ENCODE assay signal across 8 cellular contexts in genomic region chr12:122399592-122400373, GRCh38. TPM values are rescaled to one million over a fixed set of nuclear protein-coding genes. Genes with fewer than 3 reads are reported as not detected.
DNase-seq lines count a peak whose midpoint lies in the region; ATAC-seq and TF ChIP-seq lines count a peak whose summit lies in the region.

No MANE protein-coding gene starts in this region.

- intact Hi-C loops in CD4-positive, alpha-beta T cell (cut with DNase I, micrococcal nuclease) = loop anchor here (1.0 to 10.0 kb wide), 6 partner anchors 21 to 355 kb away; partner anchors contain the start of gene DENR (in 2 of the 2)

- no peaks in the 10 kb centered on the region for H3K9me3 ChIP-seq in CD4-positive, alpha-beta T cell (ENCODE audit: control insufficient read depth, low read length)

- no peaks in the 10 kb centered on the region for H3K27me3 Mint-ChIP-seq in CD4-positive, alpha-beta T cell
- H3K27me3 Mint-ChIP-seq in HFFc6 (ENCODE audit: insufficient read depth) = peaks cover 2% of the 10 kb centered on the region; the same call in 1 of the 2 replicates
- H3K27me3 Mint-ChIP-seq in stimulated activated memory B cell treated with anti-CD40 and anti-IgM and Interleukin-4, amounts not matched to agents 10 μg/mL and 1 μg/mL and 100 μg/mL, for 72 hours = no peaks in the 10 kb centered on the region

- ATAC-seq in CD4-positive, alpha-beta T cell (ENCODE audit: poor library complexity) = peak; percentile 83
- no peak for ATAC-seq in stimulated activated memory B cell treated with anti-CD40 and anti-IgM and Interleukin-4, amounts not matched to agents 10 μg/mL and 1 μg/mL and 100 μg/mL, for 72 hours
- ATAC-seq in GM19035 (IDR thresholded peaks at IDR 0.05; ENCODE audit: unreplicated experiment) = no peak

- H3K4me3 Mint-ChIP-seq in CD4-positive, alpha-beta T cell = peak overlapping the region; percentile 72
- peak overlapping the region; percentile 87 for H3K4me3 Mint-ChIP-seq in HFFc6
- H3K4me3 Mint-ChIP-seq in stimulated activated memory B cell treated with anti-CD40 and anti-IgM and Interleukin-4, amounts not matched to agents 10 μg/mL and 1 μg/mL and 100 μg/mL, for 72 hours = peak overlapping the region; percentile 38

- peak; percentile 79 for TF ChIP-seq CTCF in CD4-positive, alpha-beta T cell (IDR thresholded peaks at IDR 0.05)
- peak; percentile 85 for TF ChIP-seq CTCF in HFFc6 (IDR thresholded peaks at IDR 0.05)

- no peaks in the 10 kb centered on the region for H3K9me3 Mint-ChIP-seq in CD4-positive, alpha-beta T cell
- H3K9me3 Mint-ChIP-seq in HFFc6 = no peaks in the 10 kb centered on the region
- H3K9me3 Mint-ChIP-seq in stimulated activated memory B cell treated with anti-CD40 and anti-IgM and Interleukin-4, amounts not matched to agents 10 μg/mL and 1 μg/mL and 100 μg/mL, for 72 hours = no peaks in the 10 kb centered on the region

- H3K4me1 Mint-ChIP-seq in CD4-positive, alpha-beta T cell (ENCODE audit: low read depth) = peaks cover 41% of the 10 kb centered on the region
- peaks cover 55% of the 10 kb centered on the region for H3K4me1 Mint-ChIP-seq in HFFc6 (ENCODE audit: low read depth)
- peaks cover 37% of the 10 kb centered on the region for H3K4me1 Mint-ChIP-seq in stimulated activated memory B cell treated with anti-CD40 and anti-IgM and Interleukin-4, amounts not matched to agents 10 μg/mL and 1 μg/mL and 100 μg/mL, for 72 hours

- peaks cover 10% of the 10 kb centered on the region for H3K36me3 Mint-ChIP-seq in CD4-positive, alpha-beta T cell (ENCODE audit: low read depth)
- peaks cover 15% of the 10 kb centered on the region for H3K36me3 Mint-ChIP-seq in HFFc6 (ENCODE audit: low read depth)
- peaks cover 7% of the 10 kb centered on the region for H3K36me3 Mint-ChIP-seq in stimulated activated memory B cell treated with anti-CD40 and anti-IgM and Interleukin-4, amounts not matched to agents 10 μg/mL and 1 μg/mL and 100 μg/mL, for 72 hours

- DNase-seq in CD4-positive, alpha-beta T cell = peak; percentile 35 to 53 (median 44)
- DNase-seq in HFFc6 = peak; percentile 80
- DNase-seq in NCI-H69 (lab: John Stamatoyannopoulos, UW) = peak; percentile 80
- DNase-seq in activated CD4-positive, alpha-beta T cell treated with anti-CD3 and anti-CD28 coated beads, Interleukin-2, amount 50 U/mL, for 48 hours = peak; percentile 53 to 64
- DNase-seq in effector CD4-positive, alpha-beta T cell = peak; percentile 35
- DNase-seq in lung microvascular endothelial cell (ENCODE audit: low read depth in 2 of 2) = peak; percentile 89 to 93

- H3K27ac ChIP-seq in CD4-positive, alpha-beta T cell (ENCODE audit: low read depth, low read length) = peak overlapping the region; percentile 0

- POLR2A ChIA-PET in CD4-positive, alpha-beta T cell (lab: Charles Lee) = interaction anchor here (0.6 to 3.1 kb wide), 10 partner anchors 13 to 832 kb away, joined by 3 to 59 read pairs (median 4); partner anchors contain the start of genes CLIP1, KNTC1, RSRC2 and ZCCHC8

- H3K27me3 ChIP-seq in CD4-positive, alpha-beta T cell (ENCODE audit: control insufficient read depth, insufficient read depth, low read length) = no peaks in the 10 kb centered on the region

- CTCF ChIA-PET in CD4-positive, alpha-beta T cell (lab: Charles Lee) = interaction anchor here (0.6 to 3.9 kb wide), 17 partner anchors 8 to 133 kb away, joined by 3 to 84 read pairs (median 4); partner anchors contain the start of genes CLIP1 and ZCCHC8

- peak overlapping the region; percentile 87 for H3K27ac Mint-ChIP-seq in CD4-positive, alpha-beta T cell
- peak overlapping the region; percentile 100 for H3K27ac Mint-ChIP-seq in HFFc6
- H3K27ac Mint-ChIP-seq in stimulated activated memory B cell treated with anti-CD40 and anti-IgM and Interleukin-4, amounts not matched to agents 10 μg/mL and 1 μg/mL and 100 μg/mL, for 72 hours = peak overlapping the region; percentile 74

RNA-seq across cellular contexts. Expression of gene CLIP1, which starts 22.7 kb away (rescaled TPM):
- 10 to 100 TPM; 52.0 to 54.9 TPM for total RNA-seq in CD4-positive, alpha-beta T cell
- total RNA-seq in HFFc6 (2021; fragmentation: NEBNext Ultra II Directional; extraction: Animal tissue kit (Norgen Biotek cat#: 25700)) = 10 to 100 TPM; 62.5 to 71.9 (median 69.1) TPM
- total RNA-seq in lung microvascular endothelial cell = 20.7 and 29.2 TPM in 2 replicates

Comparison
In these comparisons a context has a peak if more than half of its experiments do, and no peak if none do; other contexts are left out.
1. DNase-seq: peak in every context shown above with its lines; median percentile 91 in lung microvascular endothelial cell; 80 in HFFc6; 80 in NCI-H69; 58 in activated CD4-positive, alpha-beta T cell treated with anti-CD3 and anti-CD28 coated beads, Interleukin-2, amount 50 U/mL, for 48 hours; 44 in CD4-positive, alpha-beta T cell; 35 in effector CD4-positive, alpha-beta T cell.